Comparison of ENCODE assay signal across 14 cellular contexts in the genomic region with DNA sequence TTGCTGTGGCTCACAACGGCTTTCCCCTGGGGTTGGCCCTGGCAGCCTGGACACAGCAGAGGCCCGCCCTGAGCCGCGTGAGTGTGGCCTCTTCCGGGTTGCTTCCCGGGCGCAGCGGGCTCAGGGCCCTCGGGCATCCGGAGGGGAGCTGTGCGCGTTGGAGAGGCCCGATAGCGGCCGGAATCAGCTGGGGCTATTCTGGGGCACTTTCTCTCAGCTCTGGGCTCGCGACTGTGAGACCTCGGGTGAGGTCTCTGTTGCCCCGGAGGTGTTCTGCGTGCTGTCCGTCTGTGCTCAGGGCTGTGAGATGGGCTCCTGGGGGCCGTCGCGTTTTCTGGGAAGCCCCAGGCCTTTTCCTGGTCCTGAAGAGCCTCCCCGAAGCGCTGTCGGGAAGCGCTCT. TPM values are rescaled to one million over a fixed set of nuclear protein-coding genes. Genes with fewer than 3 reads are reported as not detected.
"Had no signal": no experiment of that assay in that cellular context is flagged by ENCODE, and none has a peak within 500 bp of the region (broad histone marks: within the 10 kb centered on the region; RNA-seq: fewer than 3 reads in every experiment).

No MANE protein-coding gene starts in this region.

RNA-seq across cellular contexts. Expression of gene ELOA2, which starts 0.8 kb away (rescaled TPM):
- total RNA-seq: activated B cell treated with CpG ODN at 0.5 μM for 24 hours; activated CD4-positive, alpha-beta memory T cell treated with anti-CD3 and anti-CD28 coated beads for 36 hours; activated CD4-positive, alpha-beta memory T cell treated with anti-CD3 and anti-CD28 coated beads, Interleukin-2, amount 10 ng/mL, durations not matched to agents 7 days and 5 days; activated CD4-positive, alpha-beta T cell treated with anti-CD3 and anti-CD28 coated beads for 36 hours; activated CD4-positive, alpha-beta T cell treated with anti-CD3 and anti-CD28 coated beads, Interleukin-2, amount 10 ng/mL, durations not matched to agents 24 days and 14 days; activated CD4-positive, alpha-beta T cell treated with anti-CD3 and anti-CD28 coated beads, Interleukin-2, amount 10 ng/mL, durations not matched to agents 7 days and 5 days; activated CD8-positive, alpha-beta memory T cell treated with anti-CD3 and anti-CD28 coated beads for 36 hours; activated CD8-positive, alpha-beta memory T cell treated with anti-CD3 and anti-CD28 coated beads, Interleukin-2, amount 10 ng/mL, durations not matched to agents 7 days and 5 days; activated CD8-positive, alpha-beta T cell treated with anti-CD3 and anti-CD28 coated beads for 36 hours; activated CD8-positive, alpha-beta T cell treated with anti-CD3 and anti-CD28 coated beads, Interleukin-2, amount 10 ng/mL, durations not matched to agents 7 days and 5 days; T-helper 1 cell treated with Interleukin-12 subunit alpha and Interleukin-12 subunit beta and Interleukin-4 antibody, amounts not matched to agents 30 ng/mL and 1 ng/mL, for 36 hours; T-helper 17 cell; T-helper 2 cell treated with Interferon-gamma antibody and Interleukin-4, amounts not matched to agents 100 ng/mL and 5 ng/mL, for 36 hours; WTC11 had no signal
